ENCODE assay signal across 27 cellular contexts in the genomic region with DNA sequence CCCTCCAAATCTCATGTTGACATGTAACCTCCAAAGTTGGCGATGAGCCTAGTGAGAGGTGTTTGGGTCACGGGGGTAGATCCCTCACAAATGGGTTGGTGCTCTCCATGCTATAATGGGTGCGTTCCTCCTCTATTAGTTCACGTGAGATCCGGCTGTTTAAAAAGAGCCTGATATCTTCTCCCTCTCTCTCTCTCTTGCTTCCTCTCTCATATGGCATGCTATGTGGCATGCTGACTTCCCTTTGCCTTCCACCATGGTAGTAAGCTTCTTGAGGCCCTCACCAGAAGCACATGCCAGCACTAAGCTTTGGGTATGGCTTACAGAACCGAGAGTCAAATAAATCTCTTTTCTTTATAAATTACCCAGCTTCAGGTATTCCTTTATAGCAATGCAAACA.
"Had no signal": no experiment of that assay in that cellular context is flagged by ENCODE, and none has a peak within 500 bp of the region (broad histone marks: within the 10 kb centered on the region; RNA-seq: fewer than 3 reads in every experiment).

No MANE protein-coding gene starts in this region.

- DNase-seq: activated CD4-positive, alpha-beta memory T cell treated with anti-CD3 and anti-CD28 coated beads, Interleukin-2, amount 10 ng/mL, durations not matched to agents 7 days and 5 days; activated CD4-positive, alpha-beta T cell treated with anti-CD3 and anti-CD28 coated beads for 4 hours; activated CD4-positive, alpha-beta T cell treated with anti-CD3 and anti-CD28 coated beads, Interleukin-2, amount 10 ng/mL, durations not matched to agents 7 days and 5 days; activated CD4-positive, alpha-beta T cell treated with anti-CD3 and anti-CD28 coated beads, Interleukin-2, amount 50 U/mL, for 48 hours; activated CD4-positive, CD25-positive, alpha-beta regulatory T cell; activated CD8-positive, alpha-beta memory T cell treated with anti-CD3 and anti-CD28 coated beads for 24 hours; activated CD8-positive, alpha-beta memory T cell treated with anti-CD3 and anti-CD28 coated beads, Interleukin-2, amount 10 ng/mL, durations not matched to agents 7 days and 5 days; activated CD8-positive, alpha-beta memory T cell treated with anti-CD3 and anti-CD28 coated beads, Interleukin-2, amount 50 U/mL, for 48 hours; activated CD8-positive, alpha-beta T cell treated with anti-CD3 and anti-CD28 coated beads, Interleukin-2, amount 10 ng/mL, durations not matched to agents 7 days and 5 days; activated effector memory CD4-positive, alpha-beta T cell treated with anti-CD3 and anti-CD28 coated beads, Interleukin-2, amount 50 U/mL, for 16 hours; activated gamma-delta T cell treated with Interleukin-2 at 50 U/mL for 16 hours; activated naive CD4-positive, alpha-beta T cell; activated naive CD4-positive, alpha-beta T cell treated with anti-CD3 and anti-CD28 coated beads for 36 hours; activated naive CD4-positive, alpha-beta T cell treated with anti-CD3 and anti-CD28 coated beads, Interleukin-2, amount 50 U/mL, for 16 hours; activated naive CD8-positive, alpha-beta T cell treated with anti-CD3 and anti-CD28 coated beads for 36 hours; activated T-cell treated with anti-CD3 and anti-CD28 coated beads, Interleukin-2, amount 50 U/mL, for 24 hours; activated T-cell treated with anti-CD3 and anti-CD28 coated beads, Interleukin-2, amount 50 U/mL, for 72 hours; adrenal gland; amniotic stem cell; aorta; body of pancreas; brain microvascular endothelial cell; T-helper 1 cell; T-helper 2 cell; T-helper 9 cell; WERI-Rb-1 had no signal

- H3K36me3 ChIP-seq: adrenal gland, brain microvascular endothelial cell, breast epithelium, WERI-Rb-1 had no signal

- H3K27ac ChIP-seq: adrenal gland, body of pancreas, brain microvascular endothelial cell, breast epithelium, WERI-Rb-1 had no signal

- H3K9me3 ChIP-seq: adrenal gland, body of pancreas, breast epithelium had no signal

- H3K4me3 ChIP-seq: adrenal gland, body of pancreas, breast epithelium had no signal

- H3K4me1 ChIP-seq: adrenal gland, breast epithelium had no signal

- H3K27me3 ChIP-seq: adrenal gland, body of pancreas, brain microvascular endothelial cell, breast epithelium had no signal
